ENCODE assay signal across 19 cellular contexts in the genomic region with DNA sequence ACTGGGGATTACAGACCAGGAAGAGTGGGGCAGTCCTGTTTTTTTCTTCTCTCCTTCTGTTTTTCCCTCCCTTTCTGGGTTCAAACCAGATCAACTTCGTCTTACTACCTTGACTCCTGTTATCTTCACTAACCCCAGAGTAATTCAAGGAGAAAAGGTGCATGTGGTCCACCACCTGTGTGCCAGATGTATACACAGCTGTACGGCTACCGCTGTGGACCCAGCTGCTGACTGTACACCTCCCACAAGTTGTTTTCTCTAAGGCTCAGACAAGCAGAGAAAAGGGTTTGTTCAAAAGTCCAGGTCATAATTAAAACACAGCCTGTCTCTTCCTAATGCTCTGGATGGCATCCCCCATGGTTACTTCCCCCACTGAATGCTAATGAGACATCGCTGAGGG.
DNase-seq lines count a peak whose midpoint lies in the region; TF ChIP-seq lines count a peak whose summit lies in the region.
"Had no signal": no experiment of that assay in that cellular context is flagged by ENCODE, and none has a peak within 500 bp of the region (broad histone marks: within the 10 kb centered on the region; RNA-seq: fewer than 3 reads in every experiment).

No MANE protein-coding gene starts in this region.

- H3K4me1 Mint-ChIP-seq in glutamatergic neuron (ENCODE audit: low read depth, unreplicated experiment): peaks cover 18% of the 10 kb centered on the region
- H3K4me1 Mint-ChIP-seq in progenitor cell of endocrine pancreas (ENCODE audit: low read depth): peaks cover 37% of the 10 kb centered on the region
- no peaks in the 10 kb centered on the region for H3K4me1 Mint-ChIP-seq in mesothelial cell of epicardium
- H3K4me1 Mint-ChIP-seq: CD4-positive, CD25-positive, alpha-beta regulatory T cell had no signal

- DNase-seq in NCI-H510A treated with DMSO at 0.1 percent for 48 hours (lab: John Stamatoyannopoulos, UW) (peak; percentile 22), NCI-H510A (lab: John Stamatoyannopoulos, UW) (no peak), NCI-H524 (lab: John Stamatoyannopoulos, UW) (peak; percentile 73 to 91), glutamatergic neuron (no peak), progenitor cell of endocrine pancreas (ENCODE audit: low spot score, unreplicated experiment) (no peak), mesothelial cell of epicardium (ENCODE audit: low spot score in 2 of 2, unreplicated experiment in 2 of 2) (no peak), esophagus squamous epithelium (lab: John Stamatoyannopoulos, UW) (no peak)
- no peak for DNase-seq in stimulated activated naive CD4-positive, alpha-beta T cell (lab: John Stamatoyannopoulos, UW)
- DNase-seq: BE2C; CD4-positive, CD25-positive, alpha-beta regulatory T cell; DND-41; H9; KG1; NCI-H1105 treated with DMSO at 0.1 percent for 48 hours; NCI-H187; NCI-H2107; NCI-H226 had no signal

- H3K36me3 Mint-ChIP-seq in glutamatergic neuron (ENCODE audit: unreplicated experiment) (no peaks in the 10 kb centered on the region), progenitor cell of endocrine pancreas (ENCODE audit: insufficient read depth) (no peaks in the 10 kb centered on the region), mesothelial cell of epicardium (no peaks in the 10 kb centered on the region)
- H3K36me3 Mint-ChIP-seq: CD4-positive, CD25-positive, alpha-beta regulatory T cell had no signal

- H3K4me3 Mint-ChIP-seq in glutamatergic neuron (ENCODE audit: unreplicated experiment) (peak overlapping the region; percentile 74), progenitor cell of endocrine pancreas (ENCODE audit: low read depth) (no peak overlapping the region), mesothelial cell of epicardium (no peak overlapping the region)
- H3K4me3 Mint-ChIP-seq: CD4-positive, CD25-positive, alpha-beta regulatory T cell; H9 had no signal

- peaks cover 6% of the 10 kb centered on the region for H3K9me3 Mint-ChIP-seq in glutamatergic neuron (ENCODE audit: unreplicated experiment)
- H3K9me3 Mint-ChIP-seq in progenitor cell of endocrine pancreas (ENCODE audit: low read depth): no peaks in the 10 kb centered on the region
- peaks cover 4% of the 10 kb centered on the region for H3K9me3 Mint-ChIP-seq in mesothelial cell of epicardium
- H3K9me3 Mint-ChIP-seq: H9 had no signal

- no peak for TF ChIP-seq CTCF in glutamatergic neuron (IDR thresholded peaks at IDR 0.05; ENCODE audit: partially characterized antibody, unreplicated experiment)
- TF ChIP-seq CTCF in progenitor cell of endocrine pancreas (IDR thresholded peaks at IDR 0.05; ENCODE audit: unreplicated experiment): no peak
- TF ChIP-seq CTCF in mesothelial cell of epicardium (IDR thresholded peaks at IDR 0.05; ENCODE audit: unreplicated experiment): no peak
- TF ChIP-seq CTCF in esophagus squamous epithelium (IDR thresholded peaks at IDR 0.05): no peak

- H3K4me3 ChIP-seq in esophagus squamous epithelium: no peak overlapping the region
- H3K4me3 ChIP-seq: SJCRH30 had no signal

- H3K27ac Mint-ChIP-seq in glutamatergic neuron (ENCODE audit: unreplicated experiment) (no peak overlapping the region), progenitor cell of endocrine pancreas (peak overlapping the region; percentile 85), mesothelial cell of epicardium (no peak overlapping the region)
- H3K27ac Mint-ChIP-seq: CD4-positive, CD25-positive, alpha-beta regulatory T cell; H9 had no signal

- TF ChIP-seq POLR2A in esophagus squamous epithelium (IDR thresholded peaks at IDR 0.05): no peak

- H3K9me3 ChIP-seq in esophagus squamous epithelium: no peaks in the 10 kb centered on the region
- H3K9me3 ChIP-seq: BE2C, Caco-2, SJCRH30 had no signal

- H3K4me1 ChIP-seq in esophagus squamous epithelium: no peaks in the 10 kb centered on the region
- H3K4me1 ChIP-seq: BE2C, Caco-2 had no signal

- no peaks in the 10 kb centered on the region for H3K36me3 ChIP-seq in esophagus squamous epithelium
- H3K36me3 ChIP-seq: BE2C, SJCRH30 had no signal

- intact Hi-C loops in esophagus squamous epithelium (cut with DNase I): no loop called here

- WGBS in esophagus squamous epithelium, 2 donors: 69 to 75% methylated on average over 4 of the region's 4 CpGs

- no peak overlapping the region for H3K27ac ChIP-seq in esophagus squamous epithelium
- H3K27ac ChIP-seq: SJCRH30 had no signal

- H3K27me3 Mint-ChIP-seq in glutamatergic neuron (ENCODE audit: unreplicated experiment) (peaks cover 5% of the 10 kb centered on the region), progenitor cell of endocrine pancreas (no peaks in the 10 kb centered on the region), mesothelial cell of epicardium (ENCODE audit: low read depth) (peaks cover 87% of the 10 kb centered on the region)

- H3K27me3 ChIP-seq in esophagus squamous epithelium: peaks cover 0 to 28% (median 0%) of the 10 kb centered on the region in 4 donors
- H3K27me3 ChIP-seq: BE2C, SJCRH30 had no signal

Comparison
In these comparisons a context has a peak if more than half of its experiments do, and no peak if none do; other contexts are left out.
1. DNase-seq: peak in NCI-H510A treated with DMSO at 0.1 percent for 48 hours (single experiment) and NCI-H524 (2 of 2); none in NCI-H510A (single experiment), glutamatergic neuron (single experiment), progenitor cell of endocrine pancreas (single experiment), mesothelial cell of epicardium (0 of 2), stimulated activated naive CD4-positive, alpha-beta T cell (0 of 6) and esophagus squamous epithelium (single experiment).